ENCODE assay signal across 14 cellular contexts in the genomic region with DNA sequence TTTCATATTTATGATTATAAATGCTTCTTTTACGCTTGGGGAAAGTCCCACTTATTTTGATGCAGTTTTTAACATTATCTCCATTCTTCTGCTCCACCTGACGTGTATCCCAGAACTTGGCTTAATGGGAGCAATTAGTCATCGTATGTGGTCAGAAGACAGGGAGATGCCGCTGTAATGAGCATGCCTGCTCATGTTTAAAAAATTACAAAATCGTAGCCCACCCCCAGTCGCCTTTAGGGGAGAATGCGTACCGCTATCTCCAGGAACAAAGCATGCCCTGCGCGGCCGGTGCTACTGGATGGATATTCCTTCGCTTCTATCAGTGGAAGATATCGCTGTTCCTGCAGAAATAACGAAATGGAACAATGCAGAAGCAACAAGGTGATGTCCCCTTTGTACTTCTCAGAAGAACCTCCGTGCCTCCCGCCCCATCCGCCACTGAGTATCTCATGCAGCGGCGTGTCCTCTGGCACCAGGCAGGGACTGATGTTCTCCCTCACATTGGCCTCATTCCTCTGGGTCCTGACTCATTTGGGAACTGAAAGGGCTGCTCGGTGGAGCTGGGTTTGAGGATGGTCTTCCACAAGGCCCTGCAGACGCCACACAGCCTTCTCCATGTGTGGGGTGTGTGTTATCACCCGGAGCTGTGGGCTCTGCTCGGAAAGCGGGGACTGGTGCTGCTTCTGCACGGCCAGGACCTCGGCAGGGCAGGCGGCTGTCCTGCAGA.
DNase-seq lines count a peak whose midpoint lies in the region; ATAC-seq, FAIRE-seq and TF ChIP-seq lines count a peak whose summit lies in the region.
"Had no signal": no experiment of that assay in that cellular context is flagged by ENCODE, and none has a peak within 500 bp of the region (broad histone marks: within the 10 kb centered on the region; RNA-seq: fewer than 3 reads in every experiment).

No MANE protein-coding gene starts in this region.

- TF ChIP-seq POLR2A in HepG2 (IDR thresholded peaks at IDR 0.05; ENCODE audit: insufficient read depth in 1 of 2, low read depth in 2 of 2, low read length in 2 of 2): no peak

- in situ Hi-C loops in HepG2 (cut with HindIII; ENCODE audit: extremely low pct_ligation_motif_present, low pct_unique_long_range_greater_than_20kb): no loop called here

- peak overlapping the region; percentile 37 for H2AFZ ChIP-seq in osteoblast (ENCODE audit: low read length)
- H2AFZ ChIP-seq in HepG2 (ENCODE audit: low read length): no peak overlapping the region

- H4K20me1 ChIP-seq in osteoblast (ENCODE audit: insufficient read depth, low read length) (no peaks in the 10 kb centered on the region), HepG2 (ENCODE audit: insufficient read depth, low read length) (no peaks in the 10 kb centered on the region)

- H3K4me3 ChIP-seq in epithelial cell of esophagus (ENCODE audit: low read length) (no peak overlapping the region), osteoblast (ENCODE audit: insufficient read depth, low read length) (peak overlapping the region; percentile 44), HepG2 (replicated peaks in 1 of 3; ENCODE audit: insufficient read depth in 1 of 3, low read depth in 2 of 3, low read length in 3 of 3) (no peak overlapping the region)

- TF ChIP-seq EP300 in HepG2 (IDR thresholded peaks at IDR 0.05; ENCODE audit: low read depth in 2 of 2, low read length in 2 of 2) (no peak), HepG2 (CRISPR knock-in tag; IDR thresholded peaks at IDR 0.05; ENCODE audit: borderline replicate concordance) (no peak)

- H3K79me2 ChIP-seq in osteoblast (ENCODE audit: insufficient read depth, low read length): no peaks in the 10 kb centered on the region
- H3K79me2 ChIP-seq in HepG2 (ENCODE audit: insufficient read depth, low read length): no peaks in the 10 kb centered on the region

- no peak for FAIRE-seq in HepG2 (lab: Jason Lieb, UNC)

- POLR2A ChIA-PET in HepG2 (lab: Yijun Ruan, JAX): no interaction called here

- H3K9me3 ChIP-seq in osteoblast (ENCODE audit: low read depth, low read length) (no peaks in the 10 kb centered on the region), HepG2 (ENCODE audit: low read length) (no peaks in the 10 kb centered on the region)

- H3K4me1 ChIP-seq in osteoblast (ENCODE audit: insufficient read depth, low read length) (peaks cover 33% of the 10 kb centered on the region), HepG2 (ENCODE audit: insufficient read depth, low read length) (no peaks in the 10 kb centered on the region)

- H3K36me3 ChIP-seq in osteoblast (ENCODE audit: insufficient read depth, low read length) (no peaks in the 10 kb centered on the region), HepG2 (replicated peaks in 1 of 2; ENCODE audit: control insufficient read depth in 1 of 2, insufficient read depth in 2 of 2, low read length in 2 of 2) (no peaks in the 10 kb centered on the region)

- no peak for TF ChIP-seq RAD21 in HepG2 (CRISPR knock-in tag; IDR thresholded peaks at IDR 0.05)

- ATAC-seq in HepG2 (no peak), HG02884 (IDR thresholded peaks at IDR 0.05; ENCODE audit: unreplicated experiment) (no peak), GM21825 (IDR thresholded peaks at IDR 0.05; ENCODE audit: unreplicated experiment) (no peak)
- ATAC-seq: activated CD4-positive, CD25-positive, alpha-beta regulatory T cell treated with anti-CD3 and anti-CD28 coated beads, Interleukin-2, amount 50 U/mL, for 24 hours had no signal

- intact Hi-C loops in HepG2 (cut with micrococcal nuclease; ENCODE audit: unreplicated experiment): no loop called here

- no peak overlapping the region for H3K9ac ChIP-seq in HepG2 (ENCODE audit: insufficient read depth, low read depth, low read length)

- H3K27me3 ChIP-seq in osteoblast (ENCODE audit: insufficient read depth, low read length) (no peaks in the 10 kb centered on the region), HepG2 (ENCODE audit: control insufficient read depth in 1 of 2, insufficient read depth in 2 of 2, low read length in 2 of 2) (peaks cover 9 to 86% of the 10 kb centered on the region in 2 experiments)

- WGBS in HepG2 (ENCODE audit: low lambda C conversion rate): 40% methylated on average over 21 of the region's 27 CpGs

- BruUV-seq in HepG2 (replicated peaks; lab: Mats Ljungman, UMichigan): no TSS peak

- DNase-seq in ELR (ENCODE audit: low read depth) (peak; percentile 97), RKO (ENCODE audit: low spot score) (peak; percentile 35), epithelial cell of esophagus (ENCODE audit: low read depth) (peak; percentile 50), osteoblast (ENCODE audit: insufficient read length, low spot score, missing footprints) (peak; percentile 95), HepG2 (ENCODE audit: low spot score) (no peak)
- DNase-seq in stimulated activated CD4-positive, alpha-beta T cell treated with anti-CD3 and anti-CD28 coated beads, Interleukin-12 subunit alpha, Interleukin-12 subunit beta, amount 100 ng/mL, for 4 hours: no peak
- DNase-seq: activated gamma-delta T cell treated with Interleukin-2 at 50 U/mL for 16 hours, NCI-H1048, NCI-H524, posterior cingulate gyrus, SHP77 treated with DMSO at 0.1 percent for 48 hours had no signal

- CTCF ChIA-PET in HepG2 (lab: Yijun Ruan, JAX; ENCODE audit: low intra/inter-chr PET ratio, low total read pairs): no interaction called here

- H3K27ac ChIP-seq in osteoblast (ENCODE audit: low read depth, low read length) (peak overlapping the region; percentile 82), HepG2 (ENCODE audit: extremely low read length, insufficient read depth, low read length) (no peak overlapping the region)

- TF ChIP-seq CTCF in epithelial cell of esophagus (IDR thresholded peaks at IDR 0.05; ENCODE audit: insufficient read depth, low read depth, low read length, missing control alignments) (no peak), osteoblast (IDR thresholded peaks at IDR 0.05; ENCODE audit: extremely low read depth, low read depth, low read length) (no peak), HepG2 (CRISPR knock-in tag; IDR thresholded peaks at IDR 0.05) (no peak)

- H3K4me2 ChIP-seq in osteoblast (ENCODE audit: insufficient read depth, low read length) (peak overlapping the region; percentile 65), HepG2 (ENCODE audit: low read depth, low read length) (no peak overlapping the region)

TF ChIP-seq in HepG2, 621 proteins besides CTCF, POLR2A, EP300 and RAD21:
- no peak for TF ChIP-seq GMEB2 (CRISPR knock-in tag; IDR thresholded peaks at IDR 0.05; ENCODE audit: low read depth)
- TF ChIP-seq IKZF4 (CRISPR knock-in tag; IDR thresholded peaks at IDR 0.05; ENCODE audit: borderline replicate concordance, low read depth, not compliant biosample characterization): no peak
- TF ChIP-seq MBD4 (IDR thresholded peaks at IDR 0.05; ENCODE audit: borderline replicate concordance, low read length): no peak
- no peak for TF ChIP-seq ZNF264 (CRISPR knock-in tag; IDR thresholded peaks at IDR 0.05)
- no peak for TF ChIP-seq CBFB (CRISPR knock-in tag; IDR thresholded peaks at IDR 0.05)
- TF ChIP-seq MED8 (CRISPR knock-in tag; IDR thresholded peaks at IDR 0.05; ENCODE audit: insufficient replicate concordance): no peak
TF ChIP-seq in HepG2: peak in this region for 0.

Comparison
In these comparisons a context has a peak if more than half of its experiments do, and no peak if none do; other contexts are left out.
1. DNase-seq: peak in ELR (single experiment), RKO (single experiment), epithelial cell of esophagus (single experiment) and osteoblast (single experiment); none in HepG2 (single experiment) and stimulated activated CD4-positive, alpha-beta T cell treated with anti-CD3 and anti-CD28 coated beads, Interleukin-12 subunit alpha, Interleukin-12 subunit beta, amount 100 ng/mL, for 4 hours (single experiment).